Comparison of ENCODE assay signal across 15 cellular contexts in genomic region chr10:24009736-24010135, GRCh38.
"Had no signal": no experiment of that assay in that cellular context is flagged by ENCODE, and none has a peak within 500 bp of the region (broad histone marks: within the 10 kb centered on the region; RNA-seq: fewer than 3 reads in every experiment).

No MANE protein-coding gene starts in this region.

- DNase-seq: effector memory CD8-positive, alpha-beta T cell; esophagus squamous epithelium; foreskin fibroblast; kidney; left colon; mammary epithelial cell; posterior cingulate gyrus; sigmoid colon; small intestine; stimulated activated CD4-positive, alpha-beta T cell treated with anti-CD3 and anti-CD28 coated beads, Interleukin-2, amount 100 ng/mL, for 48 hours; stimulated activated naive CD4-positive, alpha-beta T cell treated with Interleukin-2 at 50 U/mL for 16 hours; trophoblast cell had no signal

- H3K27me3 ChIP-seq: esophagus squamous epithelium, right atrium auricular region, sigmoid colon had no signal

- H3K27me3 Mint-ChIP-seq: effector memory CD8-positive, alpha-beta T cell; natural killer cell treated with Interleukin-12 subunit alpha and Interleukin-12 subunit beta and Interleukin-15 and Interleukin-18, amount 100 ng/mL, for 72 hours had no signal

- H3K36me3 Mint-ChIP-seq: natural killer cell treated with Interleukin-12 subunit alpha and Interleukin-12 subunit beta and Interleukin-15 and Interleukin-18, amount 100 ng/mL, for 72 hours had no signal

- H3K4me3 ChIP-seq: esophagus squamous epithelium, right atrium auricular region, sigmoid colon had no signal

- H3K27ac Mint-ChIP-seq: effector memory CD8-positive, alpha-beta T cell; natural killer cell treated with Interleukin-12 subunit alpha and Interleukin-12 subunit beta and Interleukin-15 and Interleukin-18, amount 100 ng/mL, for 72 hours had no signal

- H3K27ac ChIP-seq: esophagus squamous epithelium, neutrophil had no signal

- H3K4me3 Mint-ChIP-seq: effector memory CD8-positive, alpha-beta T cell; natural killer cell treated with Interleukin-12 subunit alpha and Interleukin-12 subunit beta and Interleukin-15 and Interleukin-18, amount 100 ng/mL, for 72 hours had no signal

- H3K36me3 ChIP-seq: esophagus squamous epithelium, neutrophil, right atrium auricular region, sigmoid colon had no signal

- H3K9me3 ChIP-seq: esophagus squamous epithelium, neutrophil, right atrium auricular region, sigmoid colon had no signal
